20 cellular contexts compared by ENCODE assay signal in genomic region chrX:78643874-78644273, GRCh38. TPM values are rescaled to one million over a fixed set of nuclear protein-coding genes. Genes with fewer than 3 reads are reported as not detected.
"Had no signal": no experiment of that assay in that cellular context is flagged by ENCODE, and none has a peak within 500 bp of the region (broad histone marks: within the 10 kb centered on the region; RNA-seq: fewer than 3 reads in every experiment).

No MANE protein-coding gene starts in this region.

- H3K36me3 ChIP-seq: brain microvascular endothelial cell, prostate gland, right lobe of liver, SJSA1, suprapubic skin, upper lobe of left lung had no signal

- DNase-seq: activated CD4-positive, alpha-beta memory T cell treated with anti-CD3 and anti-CD28 coated beads, Interleukin-2, amount 10 ng/mL, durations not matched to agents 7 days and 5 days; activated CD4-positive, CD25-positive, alpha-beta regulatory T cell; activated CD8-positive, alpha-beta memory T cell treated with anti-CD3 and anti-CD28 coated beads, Interleukin-2, amount 50 U/mL, for 48 hours; activated effector memory CD4-positive, alpha-beta T cell treated with anti-CD3 and anti-CD28 coated beads, Interleukin-2, amount 50 U/mL, for 16 hours; amygdala; brain microvascular endothelial cell; cerebellar nuclear complex; dermis blood vessel endothelial cell; hippocampal formation; kidney glomerular epithelial cell; occipital lobe; right lobe of liver; upper lobe of left lung had no signal

- H3K9me3 ChIP-seq: prostate gland, right lobe of liver, SJSA1, suprapubic skin had no signal

- H3K27ac Mint-ChIP-seq: activated CD4-positive, alpha-beta memory T cell treated with anti-CD3 and anti-CD28 coated beads, Interleukin-2, amount 10 ng/mL, durations not matched to agents 7 days and 5 days; stimulated activated memory B cell treated with anti-CD40 and anti-IgM and Interleukin-4, amounts not matched to agents 10 μg/mL and 1 μg/mL and 100 μg/mL, for 72 hours had no signal

- FAIRE-seq: TTC549 had no signal

- H3K4me3 ChIP-seq: prostate gland, right lobe of liver, SJSA1, suprapubic skin, upper lobe of left lung had no signal

- H3K27ac ChIP-seq: prostate gland, right lobe of liver, SJSA1, suprapubic skin, upper lobe of left lung had no signal

- H3K4me1 Mint-ChIP-seq: nephron; stimulated activated memory B cell treated with anti-CD40 and anti-IgM and Interleukin-4, amounts not matched to agents 10 μg/mL and 1 μg/mL and 100 μg/mL, for 72 hours had no signal

- ATAC-seq: right lobe of liver; stimulated activated memory B cell treated with anti-CD40 and anti-IgM and Interleukin-4, amounts not matched to agents 10 μg/mL and 1 μg/mL and 100 μg/mL, for 72 hours had no signal

- H3K27me3 ChIP-seq: brain microvascular endothelial cell, SJSA1, suprapubic skin, upper lobe of left lung had no signal

- H3K27me3 Mint-ChIP-seq: activated CD4-positive, alpha-beta memory T cell treated with anti-CD3 and anti-CD28 coated beads, Interleukin-2, amount 10 ng/mL, durations not matched to agents 7 days and 5 days; stimulated activated memory B cell treated with anti-CD40 and anti-IgM and Interleukin-4, amounts not matched to agents 10 μg/mL and 1 μg/mL and 100 μg/mL, for 72 hours had no signal

- H3K4me3 Mint-ChIP-seq: activated CD4-positive, alpha-beta memory T cell treated with anti-CD3 and anti-CD28 coated beads, Interleukin-2, amount 10 ng/mL, durations not matched to agents 7 days and 5 days; nephron; stimulated activated memory B cell treated with anti-CD40 and anti-IgM and Interleukin-4, amounts not matched to agents 10 μg/mL and 1 μg/mL and 100 μg/mL, for 72 hours had no signal

- H3K4me1 ChIP-seq: prostate gland, right lobe of liver, SJSA1, suprapubic skin, upper lobe of left lung had no signal

RNA-seq across cellular contexts. Expression of gene RTL3, which starts 15.3 kb away (rescaled TPM):
- total RNA-seq: activated CD4-positive, alpha-beta memory T cell treated with anti-CD3 and anti-CD28 coated beads, Interleukin-2, amount 10 ng/mL, durations not matched to agents 7 days and 5 days; dermis blood vessel endothelial cell; mononuclear cell; occipital lobe; right lobe of liver had no signal
